7 cellular contexts compared by ENCODE assay signal in genomic region chr7:75779516-75779915, GRCh38. TPM values are rescaled to one million over a fixed set of nuclear protein-coding genes. Genes with fewer than 3 reads are reported as not detected.
"Had no signal": no experiment of that assay in that cellular context is flagged by ENCODE, and none has a peak within 500 bp of the region (broad histone marks: within the 10 kb centered on the region; RNA-seq: fewer than 3 reads in every experiment).

No MANE protein-coding gene starts in this region.

RNA-seq across cellular contexts. Expression of gene CCL26, which starts 7.5 kb away (rescaled TPM):
- total RNA-seq: esophagus squamous epithelium; foreskin keratinocyte; neural crest cell; osteocyte; pulmonary artery endothelial cell; T-helper 2 cell treated with Interferon-gamma antibody and Interleukin-4, amounts not matched to agents 100 ng/mL and 5 ng/mL, for 36 hours; thoracic aorta had no signal

RNA-seq across cellular contexts. Expression of gene CCL24, which starts 34.1 kb away (rescaled TPM):
- total RNA-seq: foreskin keratinocyte; neural crest cell; osteocyte; pulmonary artery endothelial cell; T-helper 2 cell treated with Interferon-gamma antibody and Interleukin-4, amounts not matched to agents 100 ng/mL and 5 ng/mL, for 36 hours; thoracic aorta had no signal
